In genomic region chr11:110347660-110348059, GRCh38 we compare ENCODE assay signal across 1 cellular context.
TF ChIP-seq lines count a peak whose summit lies in the region.

No MANE protein-coding gene starts in this region.

TF ChIP-seq in IMR-90, 13 proteins besides CTCF, POLR2A, EP300 and RAD21:
- peak; percentile 40; the same call in 1 of the 2 replicates for TF ChIP-seq CEBPB (IDR thresholded peaks at IDR 0.05; ENCODE audit: low read depth, low read length)
- no peak for TF ChIP-seq BHLHE40 (IDR thresholded peaks at IDR 0.05; ENCODE audit: low read depth, low read length)
- TF ChIP-seq CHD1 (IDR thresholded peaks at IDR 0.05; ENCODE audit: low read depth, low read length): no peak
- TF ChIP-seq MXI1 (IDR thresholded peaks at IDR 0.05; ENCODE audit: borderline replicate concordance, low read depth, low read length): no peak
- TF ChIP-seq ELK1 (IDR thresholded peaks at IDR 0.05; ENCODE audit: borderline replicate concordance, low read depth, low read length): no peak
- no peak for TF ChIP-seq MAFK (IDR thresholded peaks at IDR 0.05; ENCODE audit: low read depth, low read length)
- TF ChIP-seq NFE2L2 (IDR thresholded peaks at IDR 0.05; ENCODE audit: low read depth, low read length): no peak
